ENCODE assay signal across 1 cellular context in the genomic region with DNA sequence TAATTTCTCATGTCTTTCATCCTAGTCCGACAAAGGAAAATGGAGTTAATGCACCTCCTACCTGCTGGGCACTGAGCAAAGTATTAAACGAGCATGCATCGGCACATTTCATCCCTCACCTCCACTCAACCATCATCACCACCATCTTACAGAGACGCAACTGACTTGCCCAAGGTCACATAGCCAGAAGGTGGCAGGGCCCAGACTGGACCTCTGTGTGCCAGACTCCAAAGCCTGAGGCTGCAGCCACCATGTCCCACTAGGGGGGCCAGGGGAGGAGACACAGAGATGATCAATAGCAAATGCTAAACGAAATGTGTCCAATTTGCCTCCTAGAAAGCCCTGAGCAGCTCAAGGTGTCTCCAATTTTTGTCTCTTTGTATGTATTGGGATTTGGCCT.
TF ChIP-seq lines count a peak whose summit lies in the region.

No MANE protein-coding gene starts in this region.

TF ChIP-seq in IMR-90, 13 proteins besides CTCF, POLR2A, EP300 and RAD21:
- 0 out of 2 replicates have a peak, but pooled peaks have one; percentile 15 for TF ChIP-seq MAFK (IDR thresholded peaks at IDR 0.05; ENCODE audit: low read depth, low read length)
- TF ChIP-seq SMC3 (IDR thresholded peaks at IDR 0.05; ENCODE audit: low read depth, low read length) = no peak
TF ChIP-seq in IMR-90: peak in this region for 1.
